In genomic region chr1:199508653-199509052, GRCh38 we compare ENCODE assay signal across 28 cellular contexts.
"Had no signal": no experiment of that assay in that cellular context is flagged by ENCODE, and none has a peak within 500 bp of the region (broad histone marks: within the 10 kb centered on the region; RNA-seq: fewer than 3 reads in every experiment).

No MANE protein-coding gene starts in this region.

- H3K4me1 ChIP-seq: adrenal gland, SJCRH30 had no signal

- H3K27me3 ChIP-seq: adrenal gland, brain microvascular endothelial cell, MG63, SJCRH30 had no signal

- ATAC-seq: activated CD8-positive, alpha-beta T cell treated with anti-CD3 and anti-CD28 coated beads, Interleukin-2, amount 10 ng/mL, durations not matched to agents 7 days and 5 days; Panc1; SK-N-SH treated with all-trans-retinoic acid at 6 μM for 48 hours; T-helper 17 cell; WTC11 had no signal

- H3K27ac ChIP-seq: adrenal gland, brain microvascular endothelial cell, KMS-11, RWPE1, SJCRH30 had no signal

- H3K36me3 ChIP-seq: adrenal gland, brain microvascular endothelial cell, MG63, SJCRH30 had no signal

- DNase-seq: activated CD4-positive, alpha-beta T cell treated with anti-CD3 and anti-CD28 coated beads for 48 hours; activated CD4-positive, alpha-beta T cell treated with anti-CD3 and anti-CD28 coated beads, Interleukin-2, amount 50 U/mL, for 4 hours; activated CD4-positive, CD25-positive, alpha-beta regulatory T cell treated with anti-CD3 and anti-CD28 coated beads, Interleukin-2, amount 50 U/mL, for 72 hours; activated CD8-positive, alpha-beta memory T cell treated with anti-CD3 and anti-CD28 coated beads, Interleukin-2, amount 50 U/mL, for 48 hours; activated CD8-positive, alpha-beta T cell treated with anti-CD3 and anti-CD28 coated beads, Interleukin-2, amount 10 ng/mL, durations not matched to agents 7 days and 5 days; activated naive CD4-positive, alpha-beta T cell treated with anti-CD3 and anti-CD28 coated beads, Interleukin-2, amount 50 U/mL, for 16 hours; activated naive CD8-positive, alpha-beta T cell treated with anti-CD3 and anti-CD28 coated beads, Interleukin-2, amount 10 ng/mL, durations not matched to agents 7 days and 5 days; activated T-cell treated with anti-CD3 and anti-CD28 coated beads, Interleukin-2, amount 50 U/mL, for 1 hour; adrenal gland; aorta; brain microvascular endothelial cell; MG63; NCI-H146; NCI-H187 treated with DMSO at 0.1 percent for 48 hours; NCI-H2081 treated with DMSO at 0.1 percent for 48 hours; NCI-H2171; NCI-H2227 treated with DMSO at 0.1 percent for 48 hours; NCI-H526 treated with DMSO at 0.1 percent for 48 hours; NCI-H82; Right ventricle myocardium superior; SJCRH30; T-helper 17 cell; T-helper 9 cell had no signal

- H3K4me3 ChIP-seq: adrenal gland, MG63, SJCRH30 had no signal

- H3K9me3 ChIP-seq: adrenal gland, MG63, SJCRH30 had no signal

- H3K4me2 ChIP-seq: KMS-11 had no signal

- H3K9ac ChIP-seq: KMS-11 had no signal
